ENCODE assay signal across 1 cellular context in the genomic region with DNA sequence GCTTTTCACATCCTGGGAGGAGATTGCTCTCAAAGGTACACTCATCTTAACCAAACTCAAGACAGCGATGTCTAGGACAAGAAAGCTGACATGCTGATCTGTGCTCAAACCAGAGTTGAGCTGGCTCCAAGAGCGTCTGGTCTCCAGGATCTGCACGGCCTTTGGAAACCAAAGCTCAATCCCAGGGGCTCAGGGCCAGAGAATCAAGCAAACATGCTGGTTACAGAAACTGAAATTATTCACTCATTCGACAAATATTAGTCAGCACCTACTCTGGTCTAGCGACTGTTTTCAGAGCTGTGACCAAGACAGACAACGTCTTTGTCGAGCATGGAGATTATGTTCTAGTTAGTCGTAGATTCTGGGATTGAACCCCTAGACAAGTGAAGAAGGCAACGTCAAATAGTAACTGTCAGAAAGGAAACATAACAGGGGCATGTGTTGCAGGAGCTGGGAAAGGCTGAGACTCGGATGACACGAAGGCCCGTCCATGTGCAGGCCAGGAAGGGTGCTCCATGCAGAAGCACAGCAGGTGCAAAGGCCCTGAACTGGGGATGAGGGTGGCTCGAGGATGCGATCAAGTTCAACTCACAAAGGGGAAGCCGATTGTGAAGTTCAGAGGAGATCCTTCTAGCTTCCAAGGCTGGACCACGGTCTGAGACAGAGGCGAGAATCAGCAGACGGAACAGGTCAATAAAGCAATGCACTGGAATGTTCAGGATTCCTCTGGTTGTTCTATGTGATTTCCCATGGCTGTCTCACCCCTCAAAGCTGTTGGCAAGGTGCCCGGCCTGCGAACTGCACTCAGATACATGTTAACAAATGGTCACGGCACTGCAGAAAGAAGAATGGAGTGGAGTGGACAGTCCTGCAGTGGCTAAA.
A peak's percentile ranks its signal among the peaks of the same experiment; 100 is the strongest.
TF ChIP-seq lines count a peak whose summit lies in the region.

No MANE protein-coding gene starts in this region.

TF ChIP-seq in liver, 16 proteins besides CTCF, POLR2A, EP300 and RAD21 (continued from another document):
- TF ChIP-seq TAF1 (conservative IDR thresholded peaks at IDR 0.05) (no peak), RXRA (IDR thresholded peaks at IDR 0.05) (peak in 1 of 2 donors; percentile 50), FOXA2 (IDR thresholded peaks at IDR 0.05) (no peak), SP1 (IDR thresholded peaks at IDR 0.05) (no peak), GABPA (IDR thresholded peaks at IDR 0.05 in 1 of 2, conservative IDR thresholded peaks at IDR 0.05 in 1 of 2) (no peak)
